In the genomic region with DNA sequence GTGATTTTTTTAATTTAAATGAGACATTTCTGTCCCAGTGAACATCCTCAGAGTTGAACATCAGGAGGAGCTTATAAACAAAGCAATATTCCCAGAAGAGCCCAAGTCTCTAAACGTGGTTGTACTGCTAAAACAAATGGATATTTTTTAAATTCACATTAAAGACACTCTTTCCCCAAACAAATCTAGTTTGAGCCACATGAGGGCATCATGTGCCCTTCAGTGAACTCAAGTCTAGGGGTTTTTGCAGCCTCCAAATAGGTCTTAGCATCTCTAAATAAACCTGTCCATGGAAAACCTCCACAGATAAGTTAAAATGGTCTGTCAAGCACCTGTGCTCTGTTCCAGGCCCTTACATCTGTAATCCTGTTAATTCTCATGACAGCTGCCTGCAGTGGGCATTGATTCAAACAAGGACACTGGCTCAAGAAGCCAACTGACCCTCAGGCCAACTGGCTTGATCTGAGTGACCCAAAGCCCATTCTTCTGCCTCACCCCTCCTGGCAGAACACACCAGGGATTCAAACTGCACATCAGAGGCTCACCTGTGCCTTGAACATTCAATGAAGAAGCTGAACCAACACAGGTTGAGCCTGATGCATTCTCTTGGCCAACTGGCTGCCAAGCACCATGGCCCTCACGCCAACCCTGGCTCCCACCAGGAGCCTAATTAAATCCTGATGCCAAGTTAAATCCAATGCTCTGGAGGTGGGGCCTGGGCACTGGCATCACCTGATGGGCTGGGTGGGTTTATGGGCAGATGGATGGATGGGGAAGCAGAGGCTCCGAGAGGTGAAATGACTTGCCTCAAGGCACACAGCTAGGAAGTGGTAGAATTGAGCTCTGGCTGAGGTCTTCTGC, we compare ENCODE assay signal across 9 cellular contexts. TPM values are rescaled to one million over a fixed set of nuclear protein-coding genes. Genes with fewer than 3 reads are reported as not detected.
DNase-seq lines count a peak whose midpoint lies in the region; ATAC-seq, FAIRE-seq and TF ChIP-seq lines count a peak whose summit lies in the region.
"Had no signal": no experiment of that assay in that cellular context is flagged by ENCODE, and none has a peak within 500 bp of the region (broad histone marks: within the 10 kb centered on the region; RNA-seq: fewer than 3 reads in every experiment).

No MANE protein-coding gene starts in this region.

- no peak overlapping the region for H3K9ac ChIP-seq in GM23248
- H3K9ac ChIP-seq in HepG2 (ENCODE audit: insufficient read depth, low read depth, low read length) = no peak overlapping the region

- FAIRE-seq in HepG2 (lab: Jason Lieb, UNC) = peak; percentile 8
- FAIRE-seq: islet of Langerhans had no signal

- peak overlapping the region; percentile 27 for H3K27ac Mint-ChIP-seq in activated CD8-positive, alpha-beta T cell treated with anti-CD3 and anti-CD28 coated beads for 36 hours

- DNase-seq in BJ (ENCODE audit: low read depth) = no peak
- DNase-seq in GM23248 = peak; percentile 77
- DNase-seq in activated CD8-positive, alpha-beta T cell treated with anti-CD3 and anti-CD28 coated beads for 36 hours = no peak
- DNase-seq in HepG2 (ENCODE audit: low spot score) = peak; percentile 12
- no peak for DNase-seq in COLO829 (ENCODE audit: low spot score)
- DNase-seq in RWPE1 (ENCODE audit: low spot score) = no peak
- DNase-seq in sigmoid colon = no peak

- TF ChIP-seq RAD21 in HepG2 (CRISPR knock-in tag; IDR thresholded peaks at IDR 0.05) = no peak

- H2AFZ ChIP-seq in GM23248 = no peak overlapping the region
- no peak overlapping the region for H2AFZ ChIP-seq in HepG2 (ENCODE audit: low read length)

- H3K9me3 ChIP-seq in GM23248 (ENCODE audit: low read depth) = no peaks in the 10 kb centered on the region
- H3K9me3 ChIP-seq in HepG2 (ENCODE audit: low read length) = no peaks in the 10 kb centered on the region
- no peaks in the 10 kb centered on the region for H3K9me3 ChIP-seq in sigmoid colon

- no peaks in the 10 kb centered on the region for H3K9me3 Mint-ChIP-seq in activated CD8-positive, alpha-beta T cell treated with anti-CD3 and anti-CD28 coated beads for 36 hours

- H3K4me2 ChIP-seq in GM23248 (ENCODE audit: unreplicated experiment) (no peak overlapping the region), HepG2 (ENCODE audit: low read depth, low read length) (no peak overlapping the region)

- peaks cover 90% of the 10 kb centered on the region for H3K4me1 Mint-ChIP-seq in activated CD8-positive, alpha-beta T cell treated with anti-CD3 and anti-CD28 coated beads for 36 hours (ENCODE audit: low read depth)

- TF ChIP-seq POLR2A in HepG2 (IDR thresholded peaks at IDR 0.05; ENCODE audit: insufficient read depth in 1 of 2, low read depth in 2 of 2, low read length in 2 of 2) (no peak), sigmoid colon (IDR thresholded peaks at IDR 0.05) (no peak)

- H3K36me3 ChIP-seq in BJ (ENCODE audit: control insufficient read depth, insufficient read depth, low read length) (peaks cover 5% of the 10 kb centered on the region), GM23248 (ENCODE audit: low read depth) (peaks cover 13% of the 10 kb centered on the region), HepG2 (replicated peaks in 1 of 2; ENCODE audit: control insufficient read depth in 1 of 2, insufficient read depth in 2 of 2, low read length in 2 of 2) (peaks cover 14 to 36% of the 10 kb centered on the region in 2 experiments; a peak in 4 of 5 replicates), sigmoid colon (peaks cover 14 to 43% (median 37%) of the 10 kb centered on the region in 4 donors)

- peaks cover 30% of the 10 kb centered on the region for H3F3A ChIP-seq in GM23248 (ENCODE audit: insufficient read depth)

- BruUV-seq in HepG2 (replicated peaks; lab: Mats Ljungman, UMichigan) = no TSS peak

- no peaks in the 10 kb centered on the region for H3K27me3 Mint-ChIP-seq in activated CD8-positive, alpha-beta T cell treated with anti-CD3 and anti-CD28 coated beads for 36 hours

- no peaks in the 10 kb centered on the region; the same call in 1 of the 2 replicates for H3K27me3 ChIP-seq in BJ (ENCODE audit: control insufficient read depth, insufficient read depth, low read length)
- H3K27me3 ChIP-seq in GM23248 (replicated peaks; ENCODE audit: insufficient read depth) = no peaks in the 10 kb centered on the region
- no peaks in the 10 kb centered on the region; a peak in 1 of 5 replicates for H3K27me3 ChIP-seq in HepG2 (ENCODE audit: control insufficient read depth in 1 of 2, insufficient read depth in 2 of 2, low read length in 2 of 2)
- H3K27me3 ChIP-seq in sigmoid colon = no peaks in the 10 kb centered on the region

- no peak overlapping the region for H3K4me3 Mint-ChIP-seq in activated CD8-positive, alpha-beta T cell treated with anti-CD3 and anti-CD28 coated beads for 36 hours

- TF ChIP-seq EP300 in HepG2 (IDR thresholded peaks at IDR 0.05; ENCODE audit: low read depth in 2 of 2, low read length in 2 of 2) = no peak
- TF ChIP-seq EP300 in HepG2 (CRISPR knock-in tag; IDR thresholded peaks at IDR 0.05; ENCODE audit: borderline replicate concordance) = no peak
- no peak for TF ChIP-seq EP300 in sigmoid colon (IDR thresholded peaks at IDR 0.05)

- intact Hi-C loops in activated CD8-positive, alpha-beta T cell treated with anti-CD3 and anti-CD28 coated beads for 36 hours (cut with micrococcal nuclease) = no loop called here
- intact Hi-C loops in HepG2 (cut with micrococcal nuclease; ENCODE audit: unreplicated experiment) (no loop called here), sigmoid colon (cut with DNase I) (no loop called here)

- POLR2A ChIA-PET in BJ (lab: Charles Lee) (no interaction called here), HepG2 (lab: Yijun Ruan, JAX) (no interaction called here), RWPE1 (lab: Yijun Ruan, JAX; ENCODE audit: low non-redundant PET) (no interaction called here)
- POLR2A ChIA-PET in activated CD8-positive, alpha-beta T cell treated with anti-CD3 and anti-CD28 coated beads for 36 hours (lab: Charles Lee) = interaction anchor here (7.4 to 14.9 kb wide), 2 partner anchors 46 to 60 kb away, joined by 70 to 225 read pairs; partner anchors contain the start of gene SELPLG

- ATAC-seq in activated CD8-positive, alpha-beta T cell treated with anti-CD3 and anti-CD28 coated beads for 36 hours = no peak
- ATAC-seq in HepG2 (no peak; the same call in 1 of the 3 replicates), GM19324 (IDR thresholded peaks at IDR 0.05; ENCODE audit: low FRiP score, unreplicated experiment) (no peak)

- H3K27ac ChIP-seq in GM23248 (no peak overlapping the region), HepG2 (ENCODE audit: extremely low read length, insufficient read depth, low read length) (no peak overlapping the region), RWPE1 (no peak overlapping the region), sigmoid colon (no peak overlapping the region)

- no peaks in the 10 kb centered on the region for H3K79me2 ChIP-seq in GM23248 (ENCODE audit: insufficient read depth)
- H3K79me2 ChIP-seq in HepG2 (ENCODE audit: insufficient read depth, low read length) = no peaks in the 10 kb centered on the region

- H3K4me3 ChIP-seq in BJ (ENCODE audit: low read depth, low read length) = no peak overlapping the region
- no peak overlapping the region for H3K4me3 ChIP-seq in GM23248
- H3K4me3 ChIP-seq in HepG2 (replicated peaks in 1 of 3; ENCODE audit: insufficient read depth in 1 of 3, low read depth in 2 of 3, low read length in 3 of 3) = no peak overlapping the region
- no peak overlapping the region for H3K4me3 ChIP-seq in sigmoid colon

- in situ Hi-C loops in GM23248 (cut with MboI) (loop anchor here (5.0 kb wide), 1 partner anchor 46 kb away; no protein-coding TSS in a partner anchor), HepG2 (cut with HindIII; ENCODE audit: extremely low pct_ligation_motif_present, low pct_unique_long_range_greater_than_20kb) (no loop called here)

- peaks cover 42% of the 10 kb centered on the region for H3K36me3 Mint-ChIP-seq in activated CD8-positive, alpha-beta T cell treated with anti-CD3 and anti-CD28 coated beads for 36 hours (ENCODE audit: low read depth)

- H3K4me1 ChIP-seq in GM23248 (ENCODE audit: insufficient read depth) (peaks cover 3% of the 10 kb centered on the region), HepG2 (ENCODE audit: insufficient read depth, low read length) (no peaks in the 10 kb centered on the region), sigmoid colon (peaks cover 0 to 30% (median 19%) of the 10 kb centered on the region in 4 donors)

- 54 to 64% methylated on average over 3 of the region's 3 CpGs for WGBS in GM23248 (ENCODE audit: low coverage in 1 of 2, low lambda C conversion rate in 2 of 2, missing lambda C conversion rate in 2 of 2), 2 experiments
- WGBS in HepG2 (ENCODE audit: low lambda C conversion rate) = 42% methylated on average over 2 of the region's 3 CpGs
- 64 to 67% methylated on average over 3 of the region's 3 CpGs for WGBS in sigmoid colon, 2 donors

- H4K20me1 ChIP-seq in GM23248 (ENCODE audit: insufficient read depth) (no peaks in the 10 kb centered on the region), HepG2 (ENCODE audit: insufficient read depth, low read length) (no peaks in the 10 kb centered on the region)

- CTCF ChIA-PET in BJ (lab: Yijun Ruan, JAX) = interaction anchor here (0.6 to 19.7 kb wide), 18 partner anchors 18 to 524 kb away, joined by 3 to 460 read pairs (median 3); partner anchors contain the start of gene ALKBH2
- CTCF ChIA-PET in activated CD8-positive, alpha-beta T cell treated with anti-CD3 and anti-CD28 coated beads for 36 hours (lab: Charles Lee) = interaction anchor here (0.7 to 24.3 kb wide), 11 partner anchors 8 to 233 kb away, joined by 3 to 645 read pairs (median 4); partner anchors contain the start of genes ISCU and SELPLG
- CTCF ChIA-PET in HepG2 (lab: Yijun Ruan, JAX; ENCODE audit: low intra/inter-chr PET ratio, low total read pairs) = no interaction called here
- CTCF ChIA-PET in RWPE1 (lab: Yijun Ruan, JAX) = interaction anchor here (1.0 kb wide), 1 partner anchor 47 kb away, joined by 4 read pairs; no protein-coding TSS in a partner anchor

- no peaks in the 10 kb centered on the region for H3K9me2 ChIP-seq in GM23248 (ENCODE audit: insufficient read depth)

- peak; percentile 49 for TF ChIP-seq CTCF in BJ (IDR thresholded peaks at IDR 0.05; ENCODE audit: insufficient read depth, low read depth, low read length)
- TF ChIP-seq CTCF in activated CD8-positive, alpha-beta T cell treated with anti-CD3 and anti-CD28 coated beads for 36 hours (IDR thresholded peaks at IDR 0.05) = peak; percentile 41
- TF ChIP-seq CTCF in HepG2 (CRISPR knock-in tag; IDR thresholded peaks at IDR 0.05) = peak; percentile 45
- TF ChIP-seq CTCF in RWPE1 (conservative IDR thresholded peaks at IDR 0.05; ENCODE audit: low read depth) = no peak
- TF ChIP-seq CTCF in sigmoid colon (IDR thresholded peaks at IDR 0.05) = no peak

RNA-seq across cellular contexts. Expression of gene ISCU, which starts 8.6 kb away (rescaled TPM):
- 125 and 169 TPM in 2 replicates for polyA plus RNA-seq in BJ (2011; rRNA removed)
- polyA minus RNA-seq in BJ (2011; rRNA and poly(A)+ RNA removed) = 31.3 and 50.0 TPM in 2 replicates
- 145 and 159 TPM in 2 replicates for total RNA-seq in GM23248 (2014; rRNA removed; shearing (Covaris generic))
- 237 and 240 TPM in 2 replicates for polyA plus RNA-seq in GM23248 (2016; fragmentation: Nextera tagmentation; extraction: Ambion mirVana)
- total RNA-seq in activated CD8-positive, alpha-beta T cell treated with anti-CD3 and anti-CD28 coated beads for 36 hours = 10 to 100 TPM; 69.4 to 70.5 TPM
- 107 and 131 TPM in 2 replicates for total RNA-seq in HepG2 (2016; rRNA removed; fragmentation: Illumina TruSeq; extraction: Trizol)
- 132 and 143 TPM in 2 replicates for total RNA-seq in HepG2 (2016; cell fraction: cytosol; rRNA removed; fragmentation: Illumina TruSeq; extraction: Trizol; ENCODE audit: low read depth)
- total RNA-seq in HepG2 (2016; cell fraction: insoluble cytoplasmic fraction; rRNA removed; fragmentation: Illumina TruSeq; extraction: Trizol) = 110 and 134 TPM in 2 replicates
- total RNA-seq in HepG2 (2016; cell fraction: membrane; rRNA removed; fragmentation: Illumina TruSeq; extraction: Trizol) = 177 and 190 TPM in 2 replicates
- total RNA-seq in HepG2 (2016; cell fraction: nucleus; rRNA removed; fragmentation: Illumina TruSeq; extraction: Trizol) = 57.1 and 61.7 TPM in 2 replicates
- polyA plus RNA-seq in HepG2 (2011; rRNA removed) = 85.9 and 94.4 TPM in 2 replicates
- polyA plus RNA-seq in HepG2 (2011; cell fraction: cytosol; rRNA removed) = 52.6 and 73.1 TPM in 2 replicates
- 109 and 121 TPM in 2 replicates for polyA plus RNA-seq in HepG2 (2011; cell fraction: nucleus; rRNA removed)
- polyA plus RNA-seq in HepG2 (2012) = 68.8 and 75.6 TPM in 2 replicates
- 179 and 208 TPM in 2 replicates for polyA plus RNA-seq in HepG2 (2016; cell fraction: cytosol; fragmentation: Illumina TruSeq; extraction: Trizol; ENCODE audit: low read depth)
- polyA plus RNA-seq in HepG2 (2016; cell fraction: insoluble cytoplasmic fraction; fragmentation: Illumina TruSeq; extraction: Trizol; ENCODE audit: low read depth) = 160 and 163 TPM in 2 replicates
- 188 and 198 TPM in 2 replicates for polyA plus RNA-seq in HepG2 (2016; cell fraction: membrane; fragmentation: Illumina TruSeq; extraction: Trizol; ENCODE audit: low read depth)
- 121 and 125 TPM in 2 replicates for polyA plus RNA-seq in HepG2 (2016; cell fraction: nucleus; fragmentation: Illumina TruSeq; extraction: Trizol; ENCODE audit: insufficient read depth, low read depth)
- polyA minus RNA-seq in HepG2 (2011; rRNA and poly(A)+ RNA removed; ENCODE audit: low replicate concordance) = 27.0 and 56.6 TPM in 2 replicates
- polyA minus RNA-seq in HepG2 (2011; cell fraction: cytosol; rRNA and poly(A)+ RNA removed) = 22.4 and 23.6 TPM in 2 replicates
- 41.3 and 43.5 TPM in 2 replicates for polyA minus RNA-seq in HepG2 (2011; cell fraction: nucleus; rRNA and poly(A)+ RNA removed)
- total RNA-seq in sigmoid colon = 100 to 1,000 TPM; 197 to 294 (median 260) TPM
- 100 to 1,000 TPM; 117 to 243 (median 187) TPM for polyA plus RNA-seq in sigmoid colon

RNA-seq across cellular contexts. Expression of gene SART3, which starts 10.0 kb away (rescaled TPM):
- polyA plus RNA-seq in BJ (2011; rRNA removed) = 23.1 and 27.5 TPM in 2 replicates
- polyA minus RNA-seq in BJ (2011; rRNA and poly(A)+ RNA removed) = 20.4 and 26.9 TPM in 2 replicates
- total RNA-seq in GM23248 (2014; rRNA removed; shearing (Covaris generic)) = 29.7 and 34.0 TPM in 2 replicates
- polyA plus RNA-seq in GM23248 (2016; fragmentation: Nextera tagmentation; extraction: Ambion mirVana) = 20.5 and 20.8 TPM in 2 replicates
- total RNA-seq in activated CD8-positive, alpha-beta T cell treated with anti-CD3 and anti-CD28 coated beads for 36 hours = 10 to 100 TPM; 80.1 to 81.4 TPM
- total RNA-seq in HepG2 (2016; rRNA removed; fragmentation: Illumina TruSeq; extraction: Trizol) = 60.7 and 69.9 TPM in 2 replicates
- 21.9 and 27.2 TPM in 2 replicates for total RNA-seq in HepG2 (2016; cell fraction: cytosol; rRNA removed; fragmentation: Illumina TruSeq; extraction: Trizol; ENCODE audit: low read depth)
- total RNA-seq in HepG2 (2016; cell fraction: insoluble cytoplasmic fraction; rRNA removed; fragmentation: Illumina TruSeq; extraction: Trizol) = 55.9 and 75.2 TPM in 2 replicates
- 19.7 and 22.5 TPM in 2 replicates for total RNA-seq in HepG2 (2016; cell fraction: membrane; rRNA removed; fragmentation: Illumina TruSeq; extraction: Trizol)
- 77.0 and 82.1 TPM in 2 replicates for total RNA-seq in HepG2 (2016; cell fraction: nucleus; rRNA removed; fragmentation: Illumina TruSeq; extraction: Trizol)
- 15.3 and 16.1 TPM in 2 replicates for polyA plus RNA-seq in HepG2 (2011; rRNA removed)
- 8.3 and 9.4 TPM in 2 replicates for polyA plus RNA-seq in HepG2 (2011; cell fraction: cytosol; rRNA removed)
- 27.3 and 39.2 TPM in 2 replicates for polyA plus RNA-seq in HepG2 (2011; cell fraction: nucleus; rRNA removed)
- 26.6 and 31.2 TPM in 2 replicates for polyA plus RNA-seq in HepG2 (2012)
- 2.3 and 2.5 TPM in 2 replicates for polyA plus RNA-seq in HepG2 (2016; cell fraction: cytosol; fragmentation: Illumina TruSeq; extraction: Trizol; ENCODE audit: low read depth)
- polyA plus RNA-seq in HepG2 (2016; cell fraction: insoluble cytoplasmic fraction; fragmentation: Illumina TruSeq; extraction: Trizol; ENCODE audit: low read depth) = 35.5 and 40.7 TPM in 2 replicates
- 5.1 and 6.5 TPM in 2 replicates for polyA plus RNA-seq in HepG2 (2016; cell fraction: membrane; fragmentation: Illumina TruSeq; extraction: Trizol; ENCODE audit: low read depth)
- 53.6 and 61.3 TPM in 2 replicates for polyA plus RNA-seq in HepG2 (2016; cell fraction: nucleus; fragmentation: Illumina TruSeq; extraction: Trizol; ENCODE audit: insufficient read depth, low read depth)
- polyA minus RNA-seq in HepG2 (2011; rRNA and poly(A)+ RNA removed; ENCODE audit: low replicate concordance) = 27.4 and 45.1 TPM in 2 replicates
- polyA minus RNA-seq in HepG2 (2011; cell fraction: cytosol; rRNA and poly(A)+ RNA removed) = 11.9 and 15.4 TPM in 2 replicates
- 155 and 179 TPM in 2 replicates for polyA minus RNA-seq in HepG2 (2011; cell fraction: nucleus; rRNA and poly(A)+ RNA removed)
- 10 to 100 TPM; 45.3 to 69.1 (median 51.8) TPM for total RNA-seq in sigmoid colon
- 10 to 100 TPM; 15.3 to 29.9 (median 18.0) TPM for polyA plus RNA-seq in sigmoid colon

RNA-seq across cellular contexts. Expression of gene TMEM119, which starts 26.9 kb away (rescaled TPM):
- polyA plus RNA-seq in BJ (2011; rRNA removed) = 57.2 and 80.6 TPM in 2 replicates
- 28.9 and 48.4 TPM in 2 replicates for polyA minus RNA-seq in BJ (2011; rRNA and poly(A)+ RNA removed)
- total RNA-seq in GM23248 (2014; rRNA removed; shearing (Covaris generic)) = 58.6 and 93.2 TPM in 2 replicates
- 55.5 and 58.1 TPM in 2 replicates for polyA plus RNA-seq in GM23248 (2016; fragmentation: Nextera tagmentation; extraction: Ambion mirVana)
- not detected for total RNA-seq in activated CD8-positive, alpha-beta T cell treated with anti-CD3 and anti-CD28 coated beads for 36 hours
- total RNA-seq in HepG2 (2016; rRNA removed; fragmentation: Illumina TruSeq; extraction: Trizol) = not detected in 2 replicates
- total RNA-seq in HepG2 (2016; cell fraction: cytosol; rRNA removed; fragmentation: Illumina TruSeq; extraction: Trizol; ENCODE audit: low read depth) = not detected in 2 replicates
- not detected in 2 replicates for total RNA-seq in HepG2 (2016; cell fraction: insoluble cytoplasmic fraction; rRNA removed; fragmentation: Illumina TruSeq; extraction: Trizol)
- not detected in 2 replicates for total RNA-seq in HepG2 (2016; cell fraction: membrane; rRNA removed; fragmentation: Illumina TruSeq; extraction: Trizol)
- not detected in 2 replicates for total RNA-seq in HepG2 (2016; cell fraction: nucleus; rRNA removed; fragmentation: Illumina TruSeq; extraction: Trizol)
- polyA plus RNA-seq in HepG2 (2011; rRNA removed) = not detected in 2 replicates
- not detected in 2 replicates for polyA plus RNA-seq in HepG2 (2011; cell fraction: cytosol; rRNA removed)
- not detected in 2 replicates for polyA plus RNA-seq in HepG2 (2011; cell fraction: nucleus; rRNA removed)
- not detected in 2 replicates for polyA plus RNA-seq in HepG2 (2012)
- not detected in 2 replicates for polyA plus RNA-seq in HepG2 (2016; cell fraction: cytosol; fragmentation: Illumina TruSeq; extraction: Trizol; ENCODE audit: low read depth)
- not detected in 2 replicates for polyA plus RNA-seq in HepG2 (2016; cell fraction: insoluble cytoplasmic fraction; fragmentation: Illumina TruSeq; extraction: Trizol; ENCODE audit: low read depth)
- not detected in 2 replicates for polyA plus RNA-seq in HepG2 (2016; cell fraction: membrane; fragmentation: Illumina TruSeq; extraction: Trizol; ENCODE audit: low read depth)
- polyA plus RNA-seq in HepG2 (2016; cell fraction: nucleus; fragmentation: Illumina TruSeq; extraction: Trizol; ENCODE audit: insufficient read depth, low read depth) = not detected in 2 replicates
- polyA minus RNA-seq in HepG2 (2011; rRNA and poly(A)+ RNA removed; ENCODE audit: low replicate concordance) = not detected in 2 replicates
- not detected in 2 replicates for polyA minus RNA-seq in HepG2 (2011; cell fraction: cytosol; rRNA and poly(A)+ RNA removed)
- not detected in 2 replicates for polyA minus RNA-seq in HepG2 (2011; cell fraction: nucleus; rRNA and poly(A)+ RNA removed)
- total RNA-seq in sigmoid colon = 10 to 100 TPM in 1 of 4 donors, 1 to 10 TPM in 2, under 1 TPM in 1; 0.95 to 11.6 (median 6.7) TPM
- 10 to 100 TPM in 1 of 3 donors, 1 to 10 TPM in 2; 1.8 to 16.9 (median 2.4) TPM for polyA plus RNA-seq in sigmoid colon

RNA-seq across cellular contexts. Expression of gene FICD, which starts 55.9 kb away (rescaled TPM):
- polyA plus RNA-seq in BJ (2011; rRNA removed) (1.9 and 2.0 TPM in 2 replicates), GM23248 (2016; fragmentation: Nextera tagmentation; extraction: Ambion mirVana) (11.6 TPM in 2 replicates), HepG2 (2011; rRNA removed) (0.99 and 1.2 TPM in 2 replicates), sigmoid colon (1 to 10 TPM in 2 of 3 donors, not detected in 1; 1.2 to 2.9 TPM)
- polyA minus RNA-seq in BJ (2011; rRNA and poly(A)+ RNA removed) = 6.1 and 6.8 TPM in 2 replicates
- 8.6 and 9.4 TPM in 2 replicates for total RNA-seq in GM23248 (2014; rRNA removed; shearing (Covaris generic))
- total RNA-seq in activated CD8-positive, alpha-beta T cell treated with anti-CD3 and anti-CD28 coated beads for 36 hours = 1 to 10 TPM; 3.4 to 3.9 TPM
- total RNA-seq in HepG2 (2016; rRNA removed; fragmentation: Illumina TruSeq; extraction: Trizol) (1.1 and 3.0 TPM in 2 replicates), sigmoid colon (1 to 10 TPM; 2.9 to 5.4 (median 4.1) TPM)
- total RNA-seq in HepG2 (2016; cell fraction: cytosol; rRNA removed; fragmentation: Illumina TruSeq; extraction: Trizol; ENCODE audit: low read depth) = 0.35 and 0.71 TPM in 2 replicates
- total RNA-seq in HepG2 (2016; cell fraction: insoluble cytoplasmic fraction; rRNA removed; fragmentation: Illumina TruSeq; extraction: Trizol) = 1.1 and 2.7 TPM in 2 replicates
- total RNA-seq in HepG2 (2016; cell fraction: membrane; rRNA removed; fragmentation: Illumina TruSeq; extraction: Trizol) = 0.96 and 1.4 TPM in 2 replicates
- 4.3 and 5.0 TPM in 2 replicates for total RNA-seq in HepG2 (2016; cell fraction: nucleus; rRNA removed; fragmentation: Illumina TruSeq; extraction: Trizol)
- polyA plus RNA-seq in HepG2 (2011; cell fraction: cytosol; rRNA removed) = 1.1 and 1.4 TPM in 2 replicates
- 2.7 and 3.4 TPM in 2 replicates for polyA plus RNA-seq in HepG2 (2011; cell fraction: nucleus; rRNA removed)
- 2.5 and 2.6 TPM in 2 replicates for polyA plus RNA-seq in HepG2 (2012)
- 0.19 and 0.40 TPM in 2 replicates for polyA plus RNA-seq in HepG2 (2016; cell fraction: cytosol; fragmentation: Illumina TruSeq; extraction: Trizol; ENCODE audit: low read depth)
- polyA plus RNA-seq in HepG2 (2016; cell fraction: insoluble cytoplasmic fraction; fragmentation: Illumina TruSeq; extraction: Trizol; ENCODE audit: low read depth) = 0.85 and 1.5 TPM in 2 replicates
- polyA plus RNA-seq in HepG2 (2016; cell fraction: membrane; fragmentation: Illumina TruSeq; extraction: Trizol; ENCODE audit: low read depth) = 0.32 and 0.69 TPM in 2 replicates
- polyA plus RNA-seq in HepG2 (2016; cell fraction: nucleus; fragmentation: Illumina TruSeq; extraction: Trizol; ENCODE audit: insufficient read depth, low read depth) = 3.1 TPM in 2 replicates
- polyA minus RNA-seq in HepG2 (2011; rRNA and poly(A)+ RNA removed; ENCODE audit: low replicate concordance) = 4.5 and 6.7 TPM in 2 replicates
- 2.0 and 2.5 TPM in 2 replicates for polyA minus RNA-seq in HepG2 (2011; cell fraction: cytosol; rRNA and poly(A)+ RNA removed)
- polyA minus RNA-seq in HepG2 (2011; cell fraction: nucleus; rRNA and poly(A)+ RNA removed) = 3.1 and 4.8 TPM in 2 replicates

Comparison
In these comparisons a context has a peak if more than half of its experiments do, and no peak if none do; other contexts are left out.
1. DNase-seq: peak in GM23248 (single experiment) and HepG2 (single experiment); none in BJ (single experiment), activated CD8-positive, alpha-beta T cell treated with anti-CD3 and anti-CD28 coated beads for 36 hours (single experiment), COLO829 (single experiment), RWPE1 (single experiment) and sigmoid colon (single experiment).
2. CTCF ChIP-seq: peak in BJ (single experiment), activated CD8-positive, alpha-beta T cell treated with anti-CD3 and anti-CD28 coated beads for 36 hours (single experiment) and HepG2 (single experiment); none in RWPE1 (single experiment) and sigmoid colon (0 of 4).